In genomic region chr1:205321959-205322283, GRCh38 we compare ENCODE assay signal across 9 cellular contexts. TPM values are rescaled to one million over a fixed set of nuclear protein-coding genes. Genes with fewer than 3 reads are reported as not detected.
DNase-seq lines count a peak whose midpoint lies in the region; ATAC-seq and TF ChIP-seq lines count a peak whose summit lies in the region.
"Had no signal": no experiment of that assay in that cellular context is flagged by ENCODE, and none has a peak within 500 bp of the region (broad histone marks: within the 10 kb centered on the region; RNA-seq: fewer than 3 reads in every experiment).

No MANE protein-coding gene starts in this region.

- no peak for DNase-seq in activated T-cell treated with anti-CD3 and anti-CD28 coated beads, Interleukin-2, amount 50 U/mL, for 4 hours
- DNase-seq in activated T-cell treated with anti-CD3 and anti-CD28 coated beads for 4 hours (no peak), right lobe of liver (no peak), suprapubic skin (ENCODE audit: low spot score in 2 of 2) (no peak), NCI-H2107 (lab: John Stamatoyannopoulos, UW) (no peak)
- DNase-seq in activated CD8-positive, alpha-beta T cell treated with anti-CD3 and anti-CD28 coated beads for 36 hours = no peak

- H3K4me3 ChIP-seq in right lobe of liver (peak overlapping the region; percentile 57 to 91 (median 72)), suprapubic skin (peak overlapping the region; percentile 67)

- POLR2A ChIA-PET in activated CD8-positive, alpha-beta T cell treated with anti-CD3 and anti-CD28 coated beads for 36 hours (lab: Charles Lee) = interaction anchor here (1.2 to 14.6 kb wide), 3 partner anchors 8 to 93 kb away, joined by 3 to 158 read pairs (median 4); no protein-coding TSS in a partner anchor

- H3K4me1 ChIP-seq in right lobe of liver = peaks cover 0 to 39% (median 13%) of the 10 kb centered on the region in 4 donors
- peaks cover 53% of the 10 kb centered on the region for H3K4me1 ChIP-seq in suprapubic skin

- no peak for TF ChIP-seq CTCF in activated CD8-positive, alpha-beta T cell treated with anti-CD3 and anti-CD28 coated beads for 36 hours (IDR thresholded peaks at IDR 0.05)
- TF ChIP-seq CTCF in right lobe of liver (IDR thresholded peaks at IDR 0.05) = no peak
- TF ChIP-seq CTCF in suprapubic skin (IDR thresholded peaks at IDR 0.05) = no peak

- TF ChIP-seq POLR2A in right lobe of liver (IDR thresholded peaks at IDR 0.05) (no peak), suprapubic skin (IDR thresholded peaks at IDR 0.05) (no peak)

- H3K27ac Mint-ChIP-seq in activated CD8-positive, alpha-beta T cell treated with anti-CD3 and anti-CD28 coated beads for 36 hours = peak overlapping the region; percentile 13

- intact Hi-C loops in activated CD8-positive, alpha-beta T cell treated with anti-CD3 and anti-CD28 coated beads for 36 hours (cut with micrococcal nuclease) = loop anchor here (2.0 kb wide), 1 partner anchor 37 kb away; no protein-coding TSS in a partner anchor
- intact Hi-C loops in right lobe of liver (cut with DNase I) = no loop called here

- H3K4me3 Mint-ChIP-seq in activated T-cell treated with anti-CD3 and anti-CD28 coated beads, Interleukin-2, amount 50 U/mL, for 4 hours = peak overlapping the region; percentile 91
- H3K4me3 Mint-ChIP-seq in activated CD8-positive, alpha-beta T cell treated with anti-CD3 and anti-CD28 coated beads for 36 hours = peak overlapping the region; percentile 78

- H3K9me3 ChIP-seq in right lobe of liver (no peaks in the 10 kb centered on the region), suprapubic skin (no peaks in the 10 kb centered on the region)

- H3K27me3 Mint-ChIP-seq in activated T-cell treated with anti-CD3 and anti-CD28 coated beads, Interleukin-2, amount 50 U/mL, for 4 hours (ENCODE audit: low read depth) = peaks cover under 1% of the 10 kb centered on the region
- no peaks in the 10 kb centered on the region for H3K27me3 Mint-ChIP-seq in activated CD8-positive, alpha-beta T cell treated with anti-CD3 and anti-CD28 coated beads for 36 hours

- CTCF ChIA-PET in activated CD8-positive, alpha-beta T cell treated with anti-CD3 and anti-CD28 coated beads for 36 hours (lab: Charles Lee) = interaction anchor here (0.7 to 29.5 kb wide), 6 partner anchors 12 to 93 kb away, joined by 3 to 1285 read pairs (median 4); no protein-coding TSS in a partner anchor

- no peaks in the 10 kb centered on the region for H3K36me3 Mint-ChIP-seq in activated T-cell treated with anti-CD3 and anti-CD28 coated beads, Interleukin-2, amount 50 U/mL, for 4 hours (ENCODE audit: insufficient read depth)
- H3K36me3 Mint-ChIP-seq in activated CD8-positive, alpha-beta T cell treated with anti-CD3 and anti-CD28 coated beads for 36 hours (ENCODE audit: low read depth) = no peaks in the 10 kb centered on the region

- no peaks in the 10 kb centered on the region for H3K27me3 ChIP-seq in right lobe of liver
- peaks cover 3% of the 10 kb centered on the region for H3K27me3 ChIP-seq in suprapubic skin

- TF ChIP-seq EP300 in suprapubic skin (IDR thresholded peaks at IDR 0.05) = no peak

- ATAC-seq in activated T-cell treated with anti-CD3 and anti-CD28 coated beads, Interleukin-2, amount 50 U/mL, for 4 hours = no peak
- no peak for ATAC-seq in activated CD8-positive, alpha-beta T cell treated with anti-CD3 and anti-CD28 coated beads for 36 hours
- ATAC-seq in right lobe of liver (no peak), HG03139 (IDR thresholded peaks at IDR 0.05; ENCODE audit: unreplicated experiment) (no peak), GM18907 (IDR thresholded peaks at IDR 0.05; ENCODE audit: unreplicated experiment) (no peak)

- H3K4me1 Mint-ChIP-seq in activated T-cell treated with anti-CD3 and anti-CD28 coated beads, Interleukin-2, amount 50 U/mL, for 4 hours (ENCODE audit: low read depth) = peaks cover 65% of the 10 kb centered on the region
- peaks cover 50% of the 10 kb centered on the region for H3K4me1 Mint-ChIP-seq in activated CD8-positive, alpha-beta T cell treated with anti-CD3 and anti-CD28 coated beads for 36 hours (ENCODE audit: low read depth)

- H3K36me3 ChIP-seq in right lobe of liver (no peaks in the 10 kb centered on the region), suprapubic skin (no peaks in the 10 kb centered on the region)

- H3K27ac ChIP-seq in right lobe of liver (peak overlapping the region; percentile 64 to 85 (median 81)), suprapubic skin (no peak overlapping the region)
- H3K27ac ChIP-seq: HL-60 had no signal

- H3K9me3 Mint-ChIP-seq in activated T-cell treated with anti-CD3 and anti-CD28 coated beads, Interleukin-2, amount 50 U/mL, for 4 hours = no peaks in the 10 kb centered on the region
- no peaks in the 10 kb centered on the region for H3K9me3 Mint-ChIP-seq in activated CD8-positive, alpha-beta T cell treated with anti-CD3 and anti-CD28 coated beads for 36 hours

- WGBS in right lobe of liver (ENCODE audit: insufficient coverage, low coverage, low lambda C conversion rate, missing lambda C conversion rate) = 19% methylated on average over 5 of the region's 5 CpGs
- 61% methylated on average over 4 of the region's 5 CpGs for WGBS in suprapubic skin

RNA-seq across cellular contexts. Expression of gene NUAK2, which starts 0.4 kb away (rescaled TPM):
- total RNA-seq in activated T-cell treated with anti-CD3 and anti-CD28 coated beads, Interleukin-2, amount 50 U/mL, for 4 hours = 1 to 10 TPM; 1.4 to 1.7 (median 1.5) TPM
- 1 to 10 TPM; 1.9 TPM for total RNA-seq in activated CD8-positive, alpha-beta T cell treated with anti-CD3 and anti-CD28 coated beads for 36 hours
- total RNA-seq in right lobe of liver (1 to 10 TPM in 5 of 6 experiments, under 1 TPM in 1; 0.88 to 5.1 (median 2.1) TPM), suprapubic skin (10 to 100 TPM; 16.2 to 41.2 (median 30.2) TPM)

RNA-seq across cellular contexts. Expression of gene KLHDC8A, which starts 34.8 kb away (rescaled TPM):
- under 1 TPM in 1 of 3 donors, not detected in 2; 0.05 TPM for total RNA-seq in activated T-cell treated with anti-CD3 and anti-CD28 coated beads, Interleukin-2, amount 50 U/mL, for 4 hours
- total RNA-seq in activated CD8-positive, alpha-beta T cell treated with anti-CD3 and anti-CD28 coated beads for 36 hours = not detected
- under 1 TPM in 2 of 6 experiments, not detected in 4; 0.22 to 0.44 TPM for total RNA-seq in right lobe of liver
- 1 to 10 TPM in 1 of 4 donors, under 1 TPM in 2, not detected in 1; 0.30 to 3.5 (median 0.62) TPM for total RNA-seq in suprapubic skin
